Comparison of ENCODE assay signal across 9 cellular contexts in the genomic region with DNA sequence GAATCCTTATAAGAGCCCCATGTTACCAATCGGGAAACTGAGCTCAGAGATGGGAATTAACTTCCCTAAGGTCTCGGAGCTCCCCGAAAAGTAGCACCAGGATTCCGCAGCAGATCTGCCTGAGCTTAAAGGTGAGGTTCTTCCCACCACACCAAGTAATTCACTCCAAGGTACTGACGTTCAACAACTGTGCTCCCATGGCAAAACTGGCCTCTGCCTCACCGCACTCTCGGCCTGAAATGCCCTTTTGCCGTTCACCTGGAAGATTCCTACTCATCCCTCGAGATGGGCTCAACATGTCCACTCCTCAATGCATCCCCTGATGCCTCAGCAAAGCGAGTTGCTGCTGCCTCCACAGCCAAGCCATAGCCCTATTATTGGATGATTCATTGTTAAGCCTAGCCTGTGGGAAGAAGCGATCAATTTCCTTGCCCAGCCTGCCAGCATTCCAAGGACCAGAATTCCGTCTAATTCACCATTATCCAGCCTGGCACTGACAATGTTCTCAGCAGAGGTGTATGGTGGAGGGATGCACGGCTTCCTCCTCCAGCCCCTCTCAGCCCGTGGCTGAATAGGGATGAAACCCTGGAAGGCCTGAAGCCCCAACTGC. TPM values are rescaled to one million over a fixed set of nuclear protein-coding genes. Genes with fewer than 3 reads are reported as not detected.
DNase-seq lines count a peak whose midpoint lies in the region; ATAC-seq and TF ChIP-seq lines count a peak whose summit lies in the region.
"Had no signal": no experiment of that assay in that cellular context is flagged by ENCODE, and none has a peak within 500 bp of the region (broad histone marks: within the 10 kb centered on the region; RNA-seq: fewer than 3 reads in every experiment).

No MANE protein-coding gene starts in this region.

- H3K4ac ChIP-seq in mesenchymal stem cell (ENCODE audit: low read depth in 1 of 2, low read length in 2 of 2) = no peak overlapping the region

- H3K4me3 ChIP-seq in mesenchymal stem cell (ENCODE audit: insufficient read depth in 1 of 2, low read depth in 1 of 2, low read length in 2 of 2) = peak overlapping the region in 1 of 2 experiments; percentile 38
- H3K4me3 ChIP-seq in testis = no peak overlapping the region
- H3K4me3 ChIP-seq in SJCRH30 = no peak overlapping the region

- 85% methylated on average over 13 of the region's 14 CpGs for WGBS in mesenchymal stem cell
- WGBS in testis, 2 donors = 82 to 94% methylated on average over 14 of the region's 14 CpGs

- peaks cover 10% of the 10 kb centered on the region for H3K79me1 ChIP-seq in mesenchymal stem cell (replicated peaks; ENCODE audit: low read length, poor library complexity, severe bottlenecking)

- H3K18ac ChIP-seq in mesenchymal stem cell (ENCODE audit: low read depth in 1 of 2, low read length in 2 of 2) = no peak overlapping the region

- intact Hi-C loops in testis (cut with DNase I; ENCODE audit: low total_unique reads) = no loop called here

- peak overlapping the region; percentile 47 for H2BK5ac ChIP-seq in mesenchymal stem cell (ENCODE audit: low read depth, low read length, poor library complexity, severe bottlenecking)

- H2BK15ac ChIP-seq in mesenchymal stem cell (ENCODE audit: low read depth, poor library complexity, severe bottlenecking) = no peak overlapping the region

- H3K14ac ChIP-seq in mesenchymal stem cell (ENCODE audit: low read length in 2 of 2) = peak overlapping the region in 1 of 2 experiments; percentile 62

- H3K9me3 ChIP-seq in mesenchymal stem cell (ENCODE audit: control insufficient read depth, low read length) (no peaks in the 10 kb centered on the region), testis (no peaks in the 10 kb centered on the region), SJCRH30 (replicated peaks) (no peaks in the 10 kb centered on the region)

- H3K27ac ChIP-seq in caudate nucleus (ENCODE audit: low read depth, low read length) = peak overlapping the region; percentile 89
- peak overlapping the region; percentile 89 for H3K27ac ChIP-seq in mesenchymal stem cell (ENCODE audit: low read length, poor library complexity, severe bottlenecking)
- H3K27ac ChIP-seq in testis = peak overlapping the region; percentile 71 to 86
- H3K27ac ChIP-seq in SJCRH30 = no peak overlapping the region

- H4K91ac ChIP-seq in mesenchymal stem cell (ENCODE audit: low read length) = no peak overlapping the region

- no peak overlapping the region for H2BK120ac ChIP-seq in mesenchymal stem cell (ENCODE audit: low read depth, low read length)

- peak overlapping the region; percentile 96 for H2AK5ac ChIP-seq in mesenchymal stem cell (ENCODE audit: low read length, severe bottlenecking)

- H3K9ac ChIP-seq in mesenchymal stem cell (ENCODE audit: low read length) = peak overlapping the region; percentile 40

- H3K4me2 ChIP-seq in mesenchymal stem cell (ENCODE audit: low read length, poor library complexity, severe bottlenecking) = peak overlapping the region; percentile 36

- H3K36me3 ChIP-seq in mesenchymal stem cell (ENCODE audit: control insufficient read depth in 1 of 2, insufficient read depth in 2 of 2, low read depth in 1 of 2, low read length in 2 of 2) = peaks cover 0 to 12% of the 10 kb centered on the region in 2 experiments
- H3K36me3 ChIP-seq in testis (ENCODE audit: low read depth, missing control alignments) = no peaks in the 10 kb centered on the region
- H3K36me3 ChIP-seq in SJCRH30 = no peaks in the 10 kb centered on the region

- H3K4me1 ChIP-seq in mesenchymal stem cell (ENCODE audit: control insufficient read depth, insufficient read depth, low read depth, low read length) (peaks cover 28% of the 10 kb centered on the region), testis (peaks cover 30% of the 10 kb centered on the region), SJCRH30 (peaks cover 13% of the 10 kb centered on the region)

- no peak overlapping the region for H2BK12ac ChIP-seq in mesenchymal stem cell (ENCODE audit: low read length in 2 of 2)

- H3K27me3 ChIP-seq in mesenchymal stem cell (ENCODE audit: control insufficient read depth in 1 of 2, insufficient read depth in 1 of 2, low read length in 2 of 2) (no peaks in the 10 kb centered on the region), testis (no peaks in the 10 kb centered on the region), SJCRH30 (no peaks in the 10 kb centered on the region)

- no peak overlapping the region for H4K8ac ChIP-seq in mesenchymal stem cell (ENCODE audit: low read length)

- no peak overlapping the region for H2AFZ ChIP-seq in mesenchymal stem cell (ENCODE audit: low read depth, low read length)

- no peak for ATAC-seq in HG03108 (IDR thresholded peaks at IDR 0.05; ENCODE audit: unreplicated experiment)

- no peak for TF ChIP-seq CTCF in testis (IDR thresholded peaks at IDR 0.05)

- no peak overlapping the region for H3K23ac ChIP-seq in mesenchymal stem cell (ENCODE audit: low read length in 2 of 2)

- DNase-seq in activated CD8-positive, alpha-beta memory T cell treated with anti-CD3 and anti-CD28 coated beads, Interleukin-2, amount 50 U/mL, for 48 hours = peak; percentile 44
- no peak for DNase-seq in activated CD8-positive, alpha-beta memory T cell treated with anti-CD3 and anti-CD28 coated beads, Interleukin-2, amount 50 U/mL, for 4 hours
- DNase-seq in caudate nucleus (lab: John Stamatoyannopoulos, UW) (peak in 4 of 61 donors; percentile 18 to 57 (median 24)), mesenchymal stem cell (no peak), testis (peak; percentile 18), SJCRH30 (no peak)
- DNase-seq in stimulated activated CD4-positive, alpha-beta T cell treated with anti-CD3 and anti-CD28 coated beads, Interleukin-4, amount 100 ng/mL, for 1 hour = no peak

- no peak for TF ChIP-seq POLR2A in testis (IDR thresholded peaks at IDR 0.05)

RNA-seq across cellular contexts. Expression of a gene that starts 4.2 kb away (rescaled TPM):
- 4.6 TPM for polyA plus RNA-seq in mesenchymal stem cell (2013, experiment 1 of 2)
- 4.8 TPM for polyA plus RNA-seq in mesenchymal stem cell (2013, experiment 2 of 2)
- total RNA-seq in testis = 100 to 1,000 TPM; 136 to 147 TPM
- polyA plus RNA-seq in testis (ENCODE audit: insufficient read depth, low read depth, low replicate concordance) = 301 TPM
- total RNA-seq in SJCRH30 (2014; rRNA removed; shearing (Covaris generic)) = 7.7 and 10.0 TPM in 2 replicates

RNA-seq across cellular contexts. Expression of a gene that starts 46.9 kb away (rescaled TPM):
- not detected for polyA plus RNA-seq in mesenchymal stem cell (2013, experiment 1 of 2)
- polyA plus RNA-seq in mesenchymal stem cell (2013, experiment 2 of 2) = not detected
- 1 to 10 TPM in 1 of 2 donors, under 1 TPM in 1; 0.43 to 1.2 TPM for total RNA-seq in testis
- 0.66 TPM for polyA plus RNA-seq in testis (ENCODE audit: insufficient read depth, low read depth, low replicate concordance)
- not detected in 2 replicates for total RNA-seq in SJCRH30 (2014; rRNA removed; shearing (Covaris generic))
- total RNA-seq: activated T-helper 1 cell treated with anti-CD3 and anti-CD28 coated beads, Interleukin-12 subunit alpha, Interleukin-12 subunit beta, Interleukin-2, Interleukin-4 antibody, amounts not matched to agents 30 ng/mL and 10 ng/mL and 1 ng/mL, durations not matched to agents 14 hours and 24 hours and 36 hours had no signal

Comparison
In these comparisons a context has a peak if more than half of its experiments do, and no peak if none do; other contexts are left out.
1. DNase-seq: peak in activated CD8-positive, alpha-beta memory T cell treated with anti-CD3 and anti-CD28 coated beads, Interleukin-2, amount 50 U/mL, for 48 hours (single experiment) and testis (single experiment); none in activated CD8-positive, alpha-beta memory T cell treated with anti-CD3 and anti-CD28 coated beads, Interleukin-2, amount 50 U/mL, for 4 hours (single experiment), mesenchymal stem cell (single experiment), stimulated activated CD4-positive, alpha-beta T cell treated with anti-CD3 and anti-CD28 coated beads, Interleukin-4, amount 100 ng/mL, for 1 hour (single experiment) and SJCRH30 (0 of 2).
2. RNA of a gene that starts 4.2 kb away (total RNA-seq): 136 to 147 TPM in testis; 7.7 to 10.0 TPM in SJCRH30; every median in the first group is over 10 times any median in the second.